In the genomic region with DNA sequence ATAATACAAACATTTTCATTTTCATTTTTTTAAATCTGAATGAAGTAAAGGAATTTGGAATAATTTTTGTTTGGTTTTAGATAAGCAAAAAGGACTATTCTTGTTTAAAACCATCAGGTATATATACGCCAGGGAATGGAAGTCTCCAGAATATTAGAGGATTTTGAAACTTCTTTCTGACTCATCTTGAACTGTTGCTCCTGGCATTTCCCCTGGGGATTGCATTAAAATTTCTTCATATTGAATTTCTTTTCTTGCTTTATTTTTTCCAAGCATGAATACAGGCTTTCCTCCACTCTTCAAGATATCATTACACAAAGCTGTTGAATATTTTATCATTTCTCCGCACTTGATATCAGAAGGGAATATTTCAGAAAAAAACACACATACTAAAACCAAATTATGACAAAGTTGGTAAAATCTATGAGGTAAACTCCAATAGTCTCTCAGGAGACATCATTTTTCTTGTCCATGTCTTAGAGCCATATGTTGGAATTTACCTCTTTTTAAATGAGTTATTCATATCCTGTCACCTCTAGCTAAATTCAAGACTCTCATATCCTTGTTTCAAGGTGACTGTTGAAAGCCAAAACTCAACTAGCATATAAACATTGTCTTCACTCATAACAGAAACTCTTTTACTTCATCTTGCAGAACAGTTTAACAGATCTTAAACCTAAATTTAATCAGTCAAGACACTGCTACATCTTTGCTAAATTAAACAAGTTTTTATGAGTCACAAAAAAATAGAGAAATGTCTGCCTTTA, we compare ENCODE assay signal across 14 cellular contexts. TPM values are rescaled to one million over a fixed set of nuclear protein-coding genes. Genes with fewer than 3 reads are reported as not detected.
DNase-seq lines count a peak whose midpoint lies in the region; ATAC-seq, FAIRE-seq and TF ChIP-seq lines count a peak whose summit lies in the region.
"Had no signal": no experiment of that assay in that cellular context is flagged by ENCODE, and none has a peak within 500 bp of the region (broad histone marks: within the 10 kb centered on the region; RNA-seq: fewer than 3 reads in every experiment).

No MANE protein-coding gene starts in this region.

- H3K4me1 Mint-ChIP-seq in Caco-2 (ENCODE audit: low read depth, unreplicated experiment) = no peaks in the 10 kb centered on the region

- FAIRE-seq in colon (lab: Jason Lieb, UNC) = peak; percentile 5
- FAIRE-seq: H1 had no signal

- POLR2A ChIA-PET in Caco-2 (lab: Charles Lee) = no interaction called here

- H3K4me1 ChIP-seq in Caco-2 = no peaks in the 10 kb centered on the region
- H3K4me1 ChIP-seq: parathyroid adenoma had no signal

- no peak overlapping the region for H3K27ac Mint-ChIP-seq in Caco-2 (ENCODE audit: unreplicated experiment)
- H3K27ac Mint-ChIP-seq: activated CD8-positive, alpha-beta T cell treated with anti-CD3 and anti-CD28 coated beads, Interleukin-2, amount 10 ng/mL, durations not matched to agents 7 days and 5 days had no signal

- CTCF ChIA-PET in Caco-2 (lab: Charles Lee) = no interaction called here

- DNase-seq in GM12865 (ENCODE audit: low read depth) (peak; percentile 25), Caco-2 (no peak), left colon (no peak), D341Med (ENCODE audit: low spot score) (no peak)
- DNase-seq in activated naive CD4-positive, alpha-beta T cell treated with Interleukin-2 at 50 U/mL for 16 hours = no peak
- DNase-seq: activated CD8-positive, alpha-beta T cell treated with anti-CD3 and anti-CD28 coated beads, Interleukin-2, amount 10 ng/mL, durations not matched to agents 7 days and 5 days; caudate nucleus; MG63 had no signal

- H3K9me3 ChIP-seq in Caco-2 = 0 out of 2 replicates have a peak, but pooled peaks cover under 1% of the 10 kb centered on the region
- H3K9me3 ChIP-seq: BLaER1 treated with 17β-estradiol and CSF1 and Interleukin-3, amounts not matched to agents 10 nM and 100 nM; MG63 had no signal

- H3K9me3 Mint-ChIP-seq in Caco-2 (ENCODE audit: unreplicated experiment) = no peaks in the 10 kb centered on the region

- intact Hi-C loops in Caco-2 (cut with micrococcal nuclease; ENCODE audit: unreplicated experiment) = no loop called here
- intact Hi-C loops in left colon (cut with DNase I, micrococcal nuclease) = no loop called here

- H3K4me3 ChIP-seq in GM12865 (ENCODE audit: low read depth, low read length) (no peak overlapping the region), Caco-2 (ENCODE audit: low read depth, low read length) (no peak overlapping the region)
- H3K4me3 ChIP-seq: BLaER1 treated with 17β-estradiol and CSF1 and Interleukin-3, amounts not matched to agents 10 nM and 100 nM; MG63 had no signal

- H3K4me3 Mint-ChIP-seq in Caco-2 (ENCODE audit: unreplicated experiment) = no peak overlapping the region
- H3K4me3 Mint-ChIP-seq: activated CD8-positive, alpha-beta T cell treated with anti-CD3 and anti-CD28 coated beads, Interleukin-2, amount 10 ng/mL, durations not matched to agents 7 days and 5 days had no signal

- BruUV-seq in Caco-2 (replicated peaks; lab: Mats Ljungman, UMichigan) = no TSS peak

- H3K27me3 Mint-ChIP-seq in Caco-2 (ENCODE audit: insufficient read depth, unreplicated experiment) = no peaks in the 10 kb centered on the region

- ATAC-seq in GM19468 (IDR thresholded peaks at IDR 0.05; ENCODE audit: extremely low read depth, unreplicated experiment) = peak; percentile 72
- ATAC-seq in HG03103 (IDR thresholded peaks at IDR 0.05; ENCODE audit: low read depth, unreplicated experiment) = peak; percentile 79
- ATAC-seq in left colon = no peak
- ATAC-seq: activated CD8-positive, alpha-beta T cell treated with anti-CD3 and anti-CD28 coated beads, Interleukin-2, amount 10 ng/mL, durations not matched to agents 7 days and 5 days had no signal

- TF ChIP-seq CTCF in GM12865 (IDR thresholded peaks at IDR 0.05; ENCODE audit: insufficient read depth, low read depth, low read length, missing control alignments) = no peak
- TF ChIP-seq CTCF in Caco-2 (IDR thresholded peaks at IDR 0.05; ENCODE audit: insufficient read depth in 1 of 2, low read depth in 1 of 2, low read length in 1 of 2, severe bottlenecking in 1 of 2, unreplicated experiment in 1 of 2) = no peak

- H3K36me3 Mint-ChIP-seq in Caco-2 (ENCODE audit: insufficient read depth, unreplicated experiment) = no peaks in the 10 kb centered on the region

- no peaks in the 10 kb centered on the region for H3K36me3 ChIP-seq in Caco-2 (ENCODE audit: control insufficient read depth, insufficient read depth, low read length)
- H3K36me3 ChIP-seq: BLaER1 treated with 17β-estradiol and CSF1 and Interleukin-3, amounts not matched to agents 10 nM and 100 nM; MG63 had no signal

- no peaks in the 10 kb centered on the region for H3K27me3 ChIP-seq in Caco-2 (replicated peaks; ENCODE audit: control insufficient read depth, insufficient read depth, low read length)
- H3K27me3 ChIP-seq: BLaER1 treated with 17β-estradiol and CSF1 and Interleukin-3, amounts not matched to agents 10 nM and 100 nM; MG63 had no signal

RNA-seq across cellular contexts. Expression of a gene that starts 20.7 kb away (rescaled TPM):
- total RNA-seq in Caco-2 (2022) (not detected in 2 replicates), left colon (not detected)
- total RNA-seq: activated CD8-positive, alpha-beta T cell treated with anti-CD3 and anti-CD28 coated beads, Interleukin-2, amount 10 ng/mL, durations not matched to agents 7 days and 5 days; H1 had no signal

RNA-seq across cellular contexts. Expression of a gene that starts 50.3 kb away (rescaled TPM):
- total RNA-seq in Caco-2 (2022) (0.43 and 0.86 TPM in 2 replicates), left colon (under 1 TPM in 1 of 2 donors, not detected in 1; 0.47 TPM)
- total RNA-seq: activated CD8-positive, alpha-beta T cell treated with anti-CD3 and anti-CD28 coated beads, Interleukin-2, amount 10 ng/mL, durations not matched to agents 7 days and 5 days; H1 had no signal

RNA-seq across cellular contexts. Expression of a gene that starts 55.3 kb away (rescaled TPM):
- total RNA-seq in Caco-2 (2022) (not detected in 2 replicates), left colon (not detected)
- total RNA-seq: activated CD8-positive, alpha-beta T cell treated with anti-CD3 and anti-CD28 coated beads, Interleukin-2, amount 10 ng/mL, durations not matched to agents 7 days and 5 days; H1 had no signal
